In the genomic region with DNA sequence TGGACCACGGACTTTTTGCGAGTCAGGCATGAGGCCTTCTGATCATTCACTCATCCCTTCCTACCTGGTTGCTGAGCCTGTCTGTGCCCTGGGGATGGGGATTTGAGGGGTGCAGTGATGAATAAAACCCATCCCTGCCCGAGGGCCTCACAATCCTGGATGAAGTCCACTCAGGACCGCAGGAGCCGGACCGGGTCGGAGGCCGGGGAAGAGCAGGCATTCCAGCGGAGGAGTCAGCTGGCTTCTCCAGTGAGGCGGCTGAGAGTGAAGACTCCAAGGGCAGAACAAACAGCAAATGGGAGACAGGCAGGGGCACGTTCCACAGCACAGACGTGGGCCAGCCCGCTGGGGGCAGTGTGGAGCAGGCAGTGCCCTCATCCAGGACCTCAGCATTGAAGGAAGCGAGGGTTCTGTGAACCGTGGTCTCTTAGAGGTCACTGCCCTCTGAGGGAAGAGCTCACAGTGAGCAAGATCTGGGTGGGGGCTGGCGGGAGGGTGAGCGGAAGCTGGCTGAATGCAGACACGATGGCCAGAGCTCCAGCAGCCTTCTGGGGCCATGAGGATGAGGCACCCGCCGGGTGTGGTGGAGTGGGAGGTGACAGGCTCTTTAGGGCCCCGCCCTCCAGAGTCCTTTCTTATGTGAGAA, we compare ENCODE assay signal across 12 cellular contexts. TPM values are rescaled to one million over a fixed set of nuclear protein-coding genes. Genes with fewer than 3 reads are reported as not detected.
DNase-seq lines count a peak whose midpoint lies in the region; ATAC-seq, FAIRE-seq and TF ChIP-seq lines count a peak whose summit lies in the region.
"Had no signal": no experiment of that assay in that cellular context is flagged by ENCODE, and none has a peak within 500 bp of the region (broad histone marks: within the 10 kb centered on the region; RNA-seq: fewer than 3 reads in every experiment).

No MANE protein-coding gene starts in this region.

- no peak for ATAC-seq in GM18511 (IDR thresholded peaks at IDR 0.05; ENCODE audit: unreplicated experiment)
- no peak for ATAC-seq in GM19324 (IDR thresholded peaks at IDR 0.05; ENCODE audit: low FRiP score, unreplicated experiment)

- H3K9me3 ChIP-seq in neuronal stem cell (replicated peaks in 1 of 2; ENCODE audit: control insufficient read depth in 2 of 2, insufficient read depth in 1 of 2, low read depth in 1 of 2, low read length in 2 of 2) = peaks cover 0 to 4% of the 10 kb centered on the region in 2 donors
- H3K9me3 ChIP-seq: neutrophil, thoracic aorta had no signal

- peak overlapping the region; percentile 21 for H3K9ac ChIP-seq in neuronal stem cell (ENCODE audit: low read depth, low read length, poor library complexity)

- peak overlapping the region; percentile 89 for H3K23ac ChIP-seq in neuronal stem cell (ENCODE audit: low read depth, low read length, poor library complexity)

- H3K36me3 ChIP-seq in neuronal stem cell (replicated peaks in 1 of 2; ENCODE audit: control insufficient read depth in 2 of 2, insufficient read depth in 2 of 2, low read length in 2 of 2) = no peaks in the 10 kb centered on the region
- H3K36me3 ChIP-seq: thoracic aorta had no signal

- H2BK15ac ChIP-seq in neuronal stem cell (ENCODE audit: low read length) = peak overlapping the region; percentile 59

- WGBS in neuronal stem cell (ENCODE audit: extremely low coverage in 2 of 2, insufficient read length in 2 of 2, insufficient replicate concordance in 1 of 2), 2 donors = no CpG with 5 or more reads among the region's 21 CpGs

- TF ChIP-seq CTCF in choroid plexus epithelial cell (conservative IDR thresholded peaks at IDR 0.05; ENCODE audit: low read depth, low read length) = peak; percentile 24

- peaks cover 5 to 8% of the 10 kb centered on the region in 2 donors for H3K4me1 ChIP-seq in neuronal stem cell (ENCODE audit: control insufficient read depth in 2 of 2, insufficient read depth in 1 of 2, low read depth in 1 of 2, low read length in 2 of 2)

- H3K27me3 ChIP-seq in neuronal stem cell (ENCODE audit: control insufficient read depth in 3 of 3, insufficient read depth in 3 of 3, low read depth in 1 of 3, low read length in 3 of 3) = peaks cover 0 to 5% (median 0%) of the 10 kb centered on the region in 3 experiments

- peak overlapping the region; percentile 58 for H3K18ac ChIP-seq in neuronal stem cell (ENCODE audit: low read length)

- no peak overlapping the region for H2BK120ac ChIP-seq in neuronal stem cell (ENCODE audit: low read depth, low read length)

- H3K27ac ChIP-seq in neuronal stem cell (replicated peaks; ENCODE audit: low read length) = no peak overlapping the region
- H3K27ac ChIP-seq: neutrophil, thoracic aorta had no signal

- H3K79me1 ChIP-seq in neuronal stem cell (ENCODE audit: low read depth, low read length) = no peaks in the 10 kb centered on the region

- DNase-seq in NCI-H748 (lab: John Stamatoyannopoulos, UW; ENCODE audit: unreplicated experiment) (peak; percentile 3), NCI-H748 treated with DMSO at 0.1 percent for 48 hours (lab: John Stamatoyannopoulos, UW) (no peak), HTR-8/SVneo (ENCODE audit: insufficient read length, low spot score) (no peak), choroid plexus epithelial cell (ENCODE audit: low read depth) (no peak), neuronal stem cell (ENCODE audit: low spot score) (no peak), SHP77 treated with DMSO at 0.1 percent for 48 hours (lab: John Stamatoyannopoulos, UW) (no peak)
- DNase-seq: activated CD8-positive, alpha-beta memory T cell treated with anti-CD3 and anti-CD28 coated beads for 24 hours; KG1 had no signal

- H3K14ac ChIP-seq in neuronal stem cell (ENCODE audit: low read length) = no peak overlapping the region

- no peak overlapping the region for H3K4me2 ChIP-seq in neuronal stem cell (ENCODE audit: insufficient read depth, low read length, poor library complexity, severe bottlenecking)

- H2AK5ac ChIP-seq in neuronal stem cell (ENCODE audit: low read depth, low read length) = peak overlapping the region; percentile 71

- H2BK5ac ChIP-seq in neuronal stem cell (ENCODE audit: low read length) = no peak overlapping the region

- H4K8ac ChIP-seq in neuronal stem cell (ENCODE audit: low read depth, low read length) = no peak overlapping the region

- no peak overlapping the region for H4K91ac ChIP-seq in neuronal stem cell (ENCODE audit: low read depth, low read length, poor library complexity)

- peak overlapping the region; percentile 53 for H2AFZ ChIP-seq in neuronal stem cell (ENCODE audit: low read length)

- FAIRE-seq in HTR-8/SVneo (lab: Jason Lieb, UNC) = peak; percentile 48

- H2BK12ac ChIP-seq in neuronal stem cell (ENCODE audit: low read length) = no peak overlapping the region

- H3K4me3 ChIP-seq in choroid plexus epithelial cell (ENCODE audit: low read depth, low read length) (no peak overlapping the region), neuronal stem cell (ENCODE audit: low read length in 2 of 2) (no peak overlapping the region)
- H3K4me3 ChIP-seq: thoracic aorta had no signal

- H3K4ac ChIP-seq in neuronal stem cell (ENCODE audit: low read length) = no peak overlapping the region

RNA-seq across cellular contexts. Expression of gene LRRC3, which starts 10.9 kb away (rescaled TPM):
- 4.0 TPM for polyA plus RNA-seq in neuronal stem cell (2013, experiment 1 of 2)
- 3.9 TPM for polyA plus RNA-seq in neuronal stem cell (2013, experiment 2 of 2)
